12 cellular contexts compared by ENCODE assay signal in genomic region chr14:92475451-92476187, GRCh38. TPM values are rescaled to one million over a fixed set of nuclear protein-coding genes. Genes with fewer than 3 reads are reported as not detected.
DNase-seq lines count a peak whose midpoint lies in the region; ATAC-seq and TF ChIP-seq lines count a peak whose summit lies in the region.
"Had no signal": no experiment of that assay in that cellular context is flagged by ENCODE, and none has a peak within 500 bp of the region (broad histone marks: within the 10 kb centered on the region; RNA-seq: fewer than 3 reads in every experiment).

No MANE protein-coding gene starts in this region.

- intact Hi-C loops in CD14-positive monocyte (cut with micrococcal nuclease), result no loop called here

- TF ChIP-seq CTCF in CD14-positive monocyte (IDR thresholded peaks at IDR 0.05) (no peak), fibroblast of the aortic adventitia (IDR thresholded peaks at IDR 0.05; ENCODE audit: insufficient read depth, low read length) (no peak), osteocyte (IDR thresholded peaks at IDR 0.05) (no peak), chondrocyte (IDR thresholded peaks at IDR 0.05) (no peak)

- H3K27ac ChIP-seq in caudate nucleus (ENCODE audit: low read depth, low read length), result no peak overlapping the region

- H3K27me3 Mint-ChIP-seq in CD14-positive monocyte (ENCODE audit: low read depth in 3 of 3), result no peaks in the 10 kb centered on the region
- peaks cover 9% of the 10 kb centered on the region for H3K27me3 Mint-ChIP-seq in osteocyte (ENCODE audit: unreplicated experiment)
- no peaks in the 10 kb centered on the region for H3K27me3 Mint-ChIP-seq in chondrocyte (ENCODE audit: low read depth)

- DNase-seq in CD14-positive monocyte (ENCODE audit: low spot score) (peak; percentile 71), SIG-M5 treated with dmso at 0.1 percent for 504 hours (lab: John Stamatoyannopoulos, UW; ENCODE audit: unreplicated experiment) (peak; percentile 85), fibroblast of the aortic adventitia (ENCODE audit: low read depth) (peak; percentile 72), osteocyte (ENCODE audit: extremely low spot score, unreplicated experiment) (peak; percentile 56), chondrocyte (ENCODE audit: low spot score) (no peak), caudate nucleus (lab: John Stamatoyannopoulos, UW) (no peak), cerebellum (ENCODE audit: low spot score) (no peak)
- DNase-seq: activated B cell treated with CpG ODN at 0.5 μM for 24 hours, hypothalamus, KG1 had no signal

- H3K4me3 Mint-ChIP-seq in CD14-positive monocyte (peak overlapping the region; percentile 61 to 76), osteocyte (ENCODE audit: unreplicated experiment) (no peak overlapping the region), chondrocyte (ENCODE audit: unreplicated experiment) (no peak overlapping the region)
- H3K4me3 Mint-ChIP-seq: activated B cell treated with CpG ODN at 0.5 μM for 24 hours had no signal

- ATAC-seq in GM21360 (IDR thresholded peaks at IDR 0.05; ENCODE audit: unreplicated experiment), result no peak

- H3K4me3 ChIP-seq in fibroblast of the aortic adventitia (ENCODE audit: low read depth, low read length), result no peak overlapping the region

- H3K27ac Mint-ChIP-seq in CD14-positive monocyte (peak overlapping the region; percentile 91 to 98 (median 96)), osteocyte (ENCODE audit: unreplicated experiment) (no peak overlapping the region), chondrocyte (ENCODE audit: unreplicated experiment) (no peak overlapping the region)
- H3K27ac Mint-ChIP-seq: activated B cell treated with CpG ODN at 0.5 μM for 24 hours; activated T-helper 2 cell treated with anti-CD3 and anti-CD28 coated beads, Interferon-gamma antibody, Interleukin-2, Interleukin-4, amounts not matched to agents 10 μg/mL and 5 μg/mL and 100 μg/mL, durations not matched to agents 14 hours and 24 hours and 36 hours had no signal

- H3K9me3 Mint-ChIP-seq in CD14-positive monocyte, result peaks cover 0 to 9% (median 0%) of the 10 kb centered on the region in 7 donors
- peaks cover 7% of the 10 kb centered on the region for H3K9me3 Mint-ChIP-seq in osteocyte (ENCODE audit: unreplicated experiment)
- H3K9me3 Mint-ChIP-seq in chondrocyte (ENCODE audit: low read depth), result peaks cover 7% of the 10 kb centered on the region

- H3K4me1 Mint-ChIP-seq in CD14-positive monocyte (peaks cover 71% of the 10 kb centered on the region), osteocyte (ENCODE audit: unreplicated experiment) (peaks cover 28% of the 10 kb centered on the region), chondrocyte (ENCODE audit: low read depth) (peaks cover 23% of the 10 kb centered on the region)

- peaks cover 16 to 38% of the 10 kb centered on the region in 2 donors for H3K36me3 Mint-ChIP-seq in CD14-positive monocyte
- H3K36me3 Mint-ChIP-seq in osteocyte (ENCODE audit: unreplicated experiment), result no peaks in the 10 kb centered on the region
- H3K36me3 Mint-ChIP-seq in chondrocyte (ENCODE audit: low read depth), result no peaks in the 10 kb centered on the region

RNA-seq across cellular contexts. Expression of gene RIN3, which starts 38.0 kb away (rescaled TPM):
- polyA plus RNA-seq in CD14-positive monocyte, result 10 to 100 TPM; 42.8 to 54.6 TPM
- 5.7 and 7.2 TPM in 2 replicates for total RNA-seq in fibroblast of the aortic adventitia (ENCODE audit: low replicate concordance)
- total RNA-seq in osteocyte, result 26.7 and 31.3 TPM in 2 replicates
- total RNA-seq in chondrocyte, result 18.8 to 24.2 TPM (median 20.2 TPM) in 3 replicates
- 1.5 TPM for total RNA-seq in cerebellum

Comparison
In these comparisons a context has a peak if more than half of its experiments do, and no peak if none do; other contexts are left out.
1. DNase-seq: peak in CD14-positive monocyte (single experiment), SIG-M5 treated with dmso at 0.1 percent for 504 hours (single experiment), fibroblast of the aortic adventitia (single experiment) and osteocyte (single experiment); none in chondrocyte (single experiment), caudate nucleus (0 of 61) and cerebellum (single experiment).
2. H3K27ac Mint-ChIP-seq: peak in CD14-positive monocyte (7 of 7); none in osteocyte (single experiment) and chondrocyte (single experiment).
3. H3K4me3 Mint-ChIP-seq: peak in CD14-positive monocyte (2 of 2); none in osteocyte (single experiment) and chondrocyte (single experiment).